Comparison of ENCODE assay signal across 28 cellular contexts in genomic region chr7:55980266-55980665, GRCh38.
"Had no signal": no experiment of that assay in that cellular context is flagged by ENCODE, and none has a peak within 500 bp of the region (broad histone marks: within the 10 kb centered on the region; RNA-seq: fewer than 3 reads in every experiment).

No MANE protein-coding gene starts in this region.

- H3K9ac ChIP-seq: neural progenitor cell, parathyroid adenoma had no signal

- H3K36me3 ChIP-seq: neural progenitor cell, ovary, uterus had no signal

- H3K4me1 ChIP-seq: neural progenitor cell, suprapubic skin, testis, upper lobe of right lung, uterus had no signal

- H3K27me3 ChIP-seq: neural progenitor cell, ovary, spleen, suprapubic skin, testis, tibial artery, transverse colon, upper lobe of right lung, uterus had no signal

- ATAC-seq: natural killer cell; psoas muscle; right cardiac atrium; sciatic nerve; stimulated activated memory B cell treated with anti-CD40 and anti-IgM and Interleukin-4, amounts not matched to agents 10 μg/mL and 1 μg/mL and 100 μg/mL, for 72 hours; stimulated activated naive CD8-positive, alpha-beta T cell treated with anti-CD3 and anti-CD28 coated beads, Interleukin-15, amount 100 ng/mL, for 72 hours; stimulated activated naive CD8-positive, alpha-beta T cell treated with anti-CD3 and anti-CD28 coated beads, Interleukin-15, Interleukin-2, amounts not matched to agents 100 U/mL and 50 U/mL, for 24 hours; upper lobe of right lung had no signal

- DNase-seq: natural killer cell; occipital lobe; ovary; posterior cingulate gyrus; psoas muscle; right cardiac atrium; stimulated activated CD4-positive, alpha-beta T cell treated with anti-CD3 and anti-CD28 coated beads, Interleukin-12 subunit alpha, Interleukin-12 subunit beta, amount 100 ng/mL, for 4 hours; stimulated activated CD4-positive, alpha-beta T cell treated with anti-CD3 and anti-CD28 coated beads, Interleukin-1b, Interleukin-23, amount 100 ng/mL, for 48 hours; stimulated activated CD4-positive, alpha-beta T cell treated with anti-CD3 and anti-CD28 coated beads, Interleukin-4, amount 100 ng/mL, for 1 hour; stimulated activated CD4-positive, alpha-beta T cell treated with anti-CD3 and anti-CD28 coated beads, Interleukin-4, amount 100 ng/mL, for 4 hours; stimulated activated CD8-positive, alpha-beta memory T cell treated with anti-CD3 and anti-CD28 coated beads, Interleukin-4, amount 100 ng/mL, for 48 hours; stimulated activated naive CD4-positive, alpha-beta T cell; stimulated activated naive CD8-positive, alpha-beta T cell treated with anti-CD3 and anti-CD28 coated beads, Interleukin-15, amount 100 ng/mL, for 72 hours; stimulated activated naive CD8-positive, alpha-beta T cell treated with anti-CD3 and anti-CD28 coated beads, Interleukin-15, Interleukin-2, amounts not matched to agents 100 U/mL and 50 U/mL, for 24 hours; substantia nigra; testis; tibial artery; transverse colon; upper lobe of right lung; uterus had no signal

- H2AFZ ChIP-seq: neural progenitor cell, parathyroid adenoma had no signal

- H3K4me2 ChIP-seq: neural progenitor cell, smooth muscle cell had no signal

- H3K9me3 ChIP-seq: ovary, psoas muscle, spleen, suprapubic skin, testis, tibial artery, transverse colon, upper lobe of right lung, uterus had no signal

- H3K4me3 ChIP-seq: neural progenitor cell, ovary, psoas muscle, skin epidermis, smooth muscle cell, spleen, suprapubic skin, testis, tibial artery, transverse colon, upper lobe of right lung, uterus had no signal

- H3K27ac ChIP-seq: neural progenitor cell, ovary, parathyroid adenoma, psoas muscle, skin epidermis, spleen, suprapubic skin, testis, tibial artery, transverse colon, upper lobe of right lung, uterus had no signal
